In the genomic region with DNA sequence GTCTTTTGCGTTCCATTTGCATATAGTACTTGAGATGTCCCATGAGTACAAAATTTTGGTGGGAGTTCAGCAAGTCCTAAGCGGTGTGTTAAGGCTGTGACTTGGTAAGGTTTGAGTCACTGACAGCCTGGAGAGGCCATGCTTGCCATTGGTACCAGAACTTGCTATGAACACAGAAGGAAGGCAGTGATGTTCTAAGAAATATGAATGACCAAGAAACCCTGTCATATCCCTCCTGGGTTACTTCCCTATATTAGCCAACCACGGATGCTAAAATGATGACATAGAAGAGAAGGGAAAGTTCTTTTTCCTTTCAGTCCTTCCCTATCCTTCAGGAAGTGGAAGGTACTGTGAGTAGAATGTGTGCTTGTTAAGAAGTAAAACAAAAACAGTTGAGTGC, we compare ENCODE assay signal across 23 cellular contexts.
DNase-seq lines count a peak whose midpoint lies in the region; ATAC-seq, FAIRE-seq and TF ChIP-seq lines count a peak whose summit lies in the region.
"Had no signal": no experiment of that assay in that cellular context is flagged by ENCODE, and none has a peak within 500 bp of the region (broad histone marks: within the 10 kb centered on the region; RNA-seq: fewer than 3 reads in every experiment).

No MANE protein-coding gene starts in this region.

- no peak for TF ChIP-seq EP300 in upper lobe of left lung (IDR thresholded peaks at IDR 0.05)

- no peak for FAIRE-seq in RCC 7860 (lab: Jason Lieb, UNC)
- FAIRE-seq: A204.1, endothelial cell of umbilical vein had no signal

- no peak for TF ChIP-seq POLR2A in upper lobe of left lung (IDR thresholded peaks at IDR 0.05)

- TF ChIP-seq CTCF in right atrium auricular region (IDR thresholded peaks at IDR 0.05) (no peak), upper lobe of left lung (IDR thresholded peaks at IDR 0.05) (no peak)

- H3K27ac ChIP-seq in right atrium auricular region (no peak overlapping the region), right cardiac atrium (ENCODE audit: low read length) (no peak overlapping the region), upper lobe of left lung (no peak overlapping the region)
- H3K27ac ChIP-seq: sigmoid colon, transverse colon had no signal

- no peaks in the 10 kb centered on the region for H3K4me1 ChIP-seq in right atrium auricular region
- peaks cover 4% of the 10 kb centered on the region for H3K4me1 ChIP-seq in right cardiac atrium (ENCODE audit: control insufficient read depth, insufficient read depth, low read length)
- no peaks in the 10 kb centered on the region for H3K4me1 ChIP-seq in upper lobe of left lung
- H3K4me1 ChIP-seq: sigmoid colon, transverse colon had no signal

- intact Hi-C loops in Right ventricle myocardium inferior (cut with DNase I) (no loop called here), right cardiac atrium (cut with DNase I) (no loop called here)

- no peaks in the 10 kb centered on the region for H3K36me3 ChIP-seq in right atrium auricular region
- H3K36me3 ChIP-seq in upper lobe of left lung, result no peaks in the 10 kb centered on the region
- H3K36me3 ChIP-seq: sigmoid colon, transverse colon had no signal

- no peaks in the 10 kb centered on the region for H3K9me3 ChIP-seq in right atrium auricular region
- H3K9me3 ChIP-seq in right cardiac atrium (ENCODE audit: control insufficient read depth, low read length), result no peaks in the 10 kb centered on the region
- H3K9me3 ChIP-seq in upper lobe of left lung, result no peaks in the 10 kb centered on the region
- H3K9me3 ChIP-seq: sigmoid colon, transverse colon had no signal

- H3K27me3 ChIP-seq in right atrium auricular region (no peaks in the 10 kb centered on the region), right cardiac atrium (ENCODE audit: control insufficient read depth, insufficient read depth) (no peaks in the 10 kb centered on the region), upper lobe of left lung (no peaks in the 10 kb centered on the region)
- H3K27me3 ChIP-seq: transverse colon had no signal

- H3K4me3 ChIP-seq in right atrium auricular region (no peak overlapping the region), right cardiac atrium (ENCODE audit: low read length) (no peak overlapping the region), upper lobe of left lung (no peak overlapping the region)
- H3K4me3 ChIP-seq: sigmoid colon, transverse colon had no signal

- DNase-seq in Right ventricle myocardium inferior (ENCODE audit: missing footprints), result no peak
- DNase-seq in right atrium auricular region (ENCODE audit: low spot score), result no peak
- DNase-seq in RCC 7860 (ENCODE audit: low spot score), result peak; percentile 49
- no peak for DNase-seq in right cardiac atrium
- no peak for DNase-seq in upper lobe of left lung
- DNase-seq in SHP77 treated with DMSO at 0.1 percent for 48 hours (lab: John Stamatoyannopoulos, UW), result no peak
- no peak for DNase-seq in NCI-H187 treated with DMSO at 0.1 percent for 48 hours (lab: John Stamatoyannopoulos, UW)
- DNase-seq: activated CD4-positive, alpha-beta T cell treated with anti-CD3 and anti-CD28 coated beads for 48 hours; activated naive CD8-positive, alpha-beta T cell treated with anti-CD3 and anti-CD28 coated beads, Interleukin-2, amount 10 ng/mL, durations not matched to agents 7 days and 5 days; activated T-cell treated with anti-CD3 and anti-CD28 coated beads for 4 hours; CD8-positive, alpha-beta T cell; cerebellar nuclear complex; kidney glomerular epithelial cell; naive B cell; NCI-H1436 treated with DMSO at 0.1 percent for 48 hours; NCI-H446 treated with DMSO at 0.1 percent for 48 hours; PC-3; sigmoid colon; stimulated activated CD4-positive, alpha-beta T cell treated with anti-CD3 and anti-CD28 coated beads, Interleukin-4, amount 100 ng/mL, for 1 hour; transverse colon had no signal

- WGBS in right cardiac atrium, result 53% methylated on average over 3 of the region's 3 CpGs
- 50 to 65% methylated on average over 3 of the region's 3 CpGs for WGBS in upper lobe of left lung, 2 donors

- peak; percentile 56 for ATAC-seq in Right ventricle myocardium inferior
- ATAC-seq in right cardiac atrium, result peak; percentile 45 to 47
- ATAC-seq in upper lobe of left lung (ENCODE audit: low FRiP score in 2 of 2), result peak; percentile 49 to 85
- ATAC-seq in GM21447 (IDR thresholded peaks at IDR 0.05; ENCODE audit: unreplicated experiment), result no peak
- ATAC-seq: CD8-positive, alpha-beta T cell; PC-3 had no signal
